1 cellular context compared by ENCODE assay signal in genomic region chr20:33675127-33675954, GRCh38.
TF ChIP-seq lines count a peak whose summit lies in the region.

No MANE protein-coding gene starts in this region.

TF ChIP-seq in H1, 55 proteins besides CTCF, POLR2A, EP300 and RAD21:
- TF ChIP-seq SP1 (IDR thresholded peaks at IDR 0.05; ENCODE audit: low read depth, low read length) (no peak), NRF1 (IDR thresholded peaks at IDR 0.05; ENCODE audit: low read depth, low read length) (no peak), HDAC6 (IDR thresholded peaks at IDR 0.05; ENCODE audit: low read depth, low read length) (no peak), CHD1 (IDR thresholded peaks at IDR 0.05; ENCODE audit: low read depth, low read length) (no peak)
TF ChIP-seq in H1: peak in this region for 0.
